In genomic region chr11:60348116-60348515, GRCh38 we compare ENCODE assay signal across 22 cellular contexts. TPM values are rescaled to one million over a fixed set of nuclear protein-coding genes. Genes with fewer than 3 reads are reported as not detected.
A peak's percentile ranks its signal among the peaks of the same experiment; 100 is the strongest.
DNase-seq lines count a peak whose midpoint lies in the region; ATAC-seq, FAIRE-seq and TF ChIP-seq lines count a peak whose summit lies in the region.
"Had no signal": no experiment of that assay in that cellular context is flagged by ENCODE, and none has a peak within 500 bp of the region (broad histone marks: within the 10 kb centered on the region; RNA-seq: fewer than 3 reads in every experiment).

No MANE protein-coding gene starts in this region.

- H2BK12ac ChIP-seq in H1 (ENCODE audit: low read depth, low read length): no peak overlapping the region

- no peak overlapping the region for H4K91ac ChIP-seq in H1 (replicated peaks; ENCODE audit: insufficient read length, low read length)

- H3K4me1 ChIP-seq in OCI-LY3 (ENCODE audit: low read length): peaks cover 32% of the 10 kb centered on the region
- no peaks in the 10 kb centered on the region for H3K4me1 ChIP-seq in H1 (replicated peaks in 1 of 4; ENCODE audit: control insufficient read depth in 3 of 4, insufficient read depth in 4 of 4, low read length in 3 of 4)
- H3K4me1 ChIP-seq in mucosa of descending colon (ENCODE audit: low read depth): no peaks in the 10 kb centered on the region
- H3K4me1 ChIP-seq: heart right ventricle, upper lobe of right lung had no signal

- H3K36me3 ChIP-seq in OCI-LY3 (replicated peaks; ENCODE audit: low read depth, low read length) (peaks cover 2% of the 10 kb centered on the region), H1 (ENCODE audit: control insufficient read depth in 2 of 4, insufficient read depth in 4 of 4, low read length in 3 of 4) (no peaks in the 10 kb centered on the region), mucosa of descending colon (ENCODE audit: low read depth) (no peaks in the 10 kb centered on the region)
- H3K36me3 ChIP-seq: heart right ventricle, neutrophil, spleen, upper lobe of right lung had no signal

- H4K8ac ChIP-seq in H1 (ENCODE audit: extremely low read depth, insufficient read depth, low read length): no peak overlapping the region

- H3K9me3 ChIP-seq in OCI-LY3 (ENCODE audit: insufficient read depth, low read length) (no peaks in the 10 kb centered on the region), H1 (ENCODE audit: insufficient read depth in 2 of 2, low read depth in 1 of 2, low read length in 1 of 2) (no peaks in the 10 kb centered on the region), mucosa of descending colon (no peaks in the 10 kb centered on the region)
- H3K9me3 ChIP-seq: neutrophil, spleen, upper lobe of right lung had no signal

- no peaks in the 10 kb centered on the region for H3K79me2 ChIP-seq in OCI-LY3 (ENCODE audit: low read length)
- H3K79me2 ChIP-seq in H1 (ENCODE audit: control insufficient read depth in 1 of 2, insufficient read depth in 2 of 2, low read length in 2 of 2): no peaks in the 10 kb centered on the region

- H3K18ac ChIP-seq in H1 (ENCODE audit: extremely low read depth, low read length): no peak overlapping the region

- CTCF ChIA-PET in H1 (lab: Charles Lee; ENCODE audit: partially characterized antibody): interaction anchor here (0.6 to 8.4 kb wide), 16 partner anchors 20 to 415 kb away, joined by 3 to 115 read pairs (median 4); partner anchors contain the start of gene MS4A15

- no peak for TF ChIP-seq EP300 in H1 (IDR thresholded peaks at IDR 0.05; ENCODE audit: borderline replicate concordance in 1 of 2, low read depth in 2 of 2, low read length in 2 of 2)

- no peak overlapping the region for H4K5ac ChIP-seq in H1 (ENCODE audit: insufficient read length, low read depth, low read length)

- peak overlapping the region; percentile 38; the same call in 1 of the 2 replicates for H3K4me3 ChIP-seq in OCI-LY3 (ENCODE audit: low read length)
- no peak overlapping the region for H3K4me3 ChIP-seq in H1 (ENCODE audit: extremely low read depth in 1 of 4, insufficient read depth in 2 of 4, low read depth in 3 of 4, low read length in 4 of 4)
- no peak overlapping the region for H3K4me3 ChIP-seq in mucosa of descending colon
- no peak overlapping the region for H3K4me3 ChIP-seq in lower leg skin (ENCODE audit: low read depth, poor library complexity, severe bottlenecking)
- H3K4me3 ChIP-seq: heart right ventricle, spleen, upper lobe of right lung had no signal

- no peaks in the 10 kb centered on the region for H4K20me1 ChIP-seq in OCI-LY3 (ENCODE audit: insufficient read depth, low read length)
- no peaks in the 10 kb centered on the region for H4K20me1 ChIP-seq in H1 (replicated peaks in 1 of 2; ENCODE audit: control insufficient read depth in 1 of 2, insufficient read depth in 2 of 2, low read length in 2 of 2)

- intact Hi-C loops in mucosa of descending colon (cut with DNase I, micrococcal nuclease) (no loop called here), lower leg skin (cut with DNase I; ENCODE audit: low total_unique reads) (loop anchor here (1.0 kb wide), 1 partner anchor 47 kb away; no protein-coding TSS in a partner anchor)

- POLR2A ChIA-PET in H1 (lab: Charles Lee; ENCODE audit: partially characterized antibody): no interaction called here

- H3K27ac ChIP-seq in OCI-LY3 (ENCODE audit: low read length): no peak overlapping the region
- no peak overlapping the region for H3K27ac ChIP-seq in H1 (ENCODE audit: low read depth, low read length)
- H3K27ac ChIP-seq: heart right ventricle, neutrophil, upper lobe of right lung had no signal

- H3K27me3 ChIP-seq in OCI-LY3 (ENCODE audit: low read depth, low read length): no peaks in the 10 kb centered on the region; the same call in 1 of the 2 replicates
- H3K27me3 ChIP-seq in H1 (replicated peaks in 1 of 4; ENCODE audit: control insufficient read depth in 3 of 4, extremely low read depth in 1 of 4, insufficient read depth in 3 of 4, low read length in 3 of 4): no peaks in the 10 kb centered on the region
- H3K27me3 ChIP-seq: neutrophil, spleen, upper lobe of right lung had no signal

- no peaks in the 10 kb centered on the region for H3K23me2 ChIP-seq in H1 (ENCODE audit: low read depth, low read length)

- no peak overlapping the region for H2BK120ac ChIP-seq in H1 (replicated peaks; ENCODE audit: low read depth, low read length)

- H2AK5ac ChIP-seq in H1 (ENCODE audit: low read depth, low read length): no peak overlapping the region

- no peak overlapping the region for H2BK20ac ChIP-seq in H1 (ENCODE audit: low read length)

- no peak overlapping the region for H2BK15ac ChIP-seq in H1 (ENCODE audit: low read length)

- H3K9ac ChIP-seq in OCI-LY3 (ENCODE audit: low read length): 0 out of 2 replicates have a peak overlapping the region, but pooled peaks have one; percentile 1
- no peak overlapping the region for H3K9ac ChIP-seq in H1 (replicated peaks in 1 of 4; ENCODE audit: extremely low read depth in 1 of 4, low read depth in 3 of 4, low read length in 3 of 4)

- peak; percentile 48 for TF ChIP-seq CTCF in GM12873 (IDR thresholded peaks at IDR 0.05; ENCODE audit: insufficient read depth, low read depth, low read length, missing control alignments)
- peak; percentile 78 for TF ChIP-seq CTCF in OCI-LY3 (IDR thresholded peaks at IDR 0.05; ENCODE audit: low read depth, low read length)
- peak in 2 of 3 experiments; percentile 71; a peak in 3 of 4 replicates for TF ChIP-seq CTCF in H1 (IDR thresholded peaks at IDR 0.05; ENCODE audit: control extremely low read depth in 1 of 3, insufficient read depth in 1 of 3, low read depth in 1 of 3, low read length in 3 of 3)
- no peak for TF ChIP-seq CTCF in mucosa of descending colon (IDR thresholded peaks at IDR 0.05)
- no peak for TF ChIP-seq CTCF in lower leg skin (IDR thresholded peaks at IDR 0.05)

- H3K14ac ChIP-seq in H1 (ENCODE audit: insufficient read length): no peak overlapping the region

- H3K4ac ChIP-seq in H1 (replicated peaks; ENCODE audit: insufficient read length, low read depth, low read length): no peak overlapping the region

- no peak for TF ChIP-seq POLR2A in H1 (IDR thresholded peaks at IDR 0.05; ENCODE audit: control extremely low read depth in 1 of 2, low read depth in 2 of 2, low read length in 2 of 2)
- no peak for TF ChIP-seq POLR2A in lower leg skin (IDR thresholded peaks at IDR 0.05)

- no peak overlapping the region for H2AFZ ChIP-seq in OCI-LY3 (ENCODE audit: low read depth, low read length)
- H2AFZ ChIP-seq in H1 (ENCODE audit: low read length): no peak overlapping the region

- no peak overlapping the region for H2BK5ac ChIP-seq in H1 (ENCODE audit: low read depth, low read length)

- DNase-seq in Daoy (ENCODE audit: low read depth) (peak; percentile 8), H1 (ENCODE audit: low read depth in 1 of 2, low spot score in 2 of 2) (no peak), mucosa of descending colon (no peak), NCI-H1048 (lab: John Stamatoyannopoulos, UW) (no peak), lower leg skin (ENCODE audit: low spot score in 2 of 2) (no peak)
- no peak for DNase-seq in activated CD4-positive, CD25-positive, alpha-beta regulatory T cell (lab: John Stamatoyannopoulos, UW)
- DNase-seq: activated CD4-positive, alpha-beta T cell treated with anti-CD3 and anti-CD28 coated beads, Interleukin-2, amount 50 U/mL, for 48 hours; activated effector memory CD4-positive, alpha-beta T cell treated with anti-CD3 and anti-CD28 coated beads, Interleukin-2, amount 50 U/mL, for 16 hours; CD8-positive, alpha-beta T cell; heart right ventricle; NCI-H187 treated with DMSO at 0.1 percent for 48 hours; retina; Right ventricle myocardium superior; spleen; stimulated activated CD8-positive, alpha-beta memory T cell treated with anti-CD3 and anti-CD28 coated beads, Interleukin-4, amount 100 ng/mL, for 48 hours; T-cell; upper lobe of right lung had no signal

- 67% methylated on average over 2 of the region's 2 CpGs; no CpG with 5 or more reads in 1 of the 2 experiments for WGBS in H1 (ENCODE audit: extremely low coverage in 1 of 2, insufficient coverage in 1 of 2, insufficient read length in 1 of 2, insufficient replicate concordance in 2 of 2, low coverage in 1 of 2, low lambda C conversion rate in 2 of 2, missing lambda C conversion rate in 1 of 2), 2 experiments
- 64 to 69% methylated on average over 2 of the region's 2 CpGs for WGBS in lower leg skin, 2 donors

- H3K23ac ChIP-seq in H1 (ENCODE audit: insufficient read length): no peak overlapping the region

- TF ChIP-seq RAD21 in H1 (IDR thresholded peaks at IDR 0.05 in 1 of 2, conservative IDR thresholded peaks at IDR 0.05 in 1 of 2; ENCODE audit: low read depth in 2 of 2, low read length in 2 of 2): peak; percentile 91 to 92

- no peak for FAIRE-seq in H1 (lab: Jason Lieb, UNC)
- FAIRE-seq: colon had no signal

- H3K4me2 ChIP-seq in OCI-LY3 (ENCODE audit: low read length) (peak overlapping the region; percentile 72), H1 (ENCODE audit: insufficient read depth in 1 of 2, low read depth in 2 of 2, low read length in 2 of 2) (no peak overlapping the region)

- H3K79me1 ChIP-seq in H1 (ENCODE audit: low read depth, low read length): no peaks in the 10 kb centered on the region

- ATAC-seq in mucosa of descending colon: no peak
- ATAC-seq: CD8-positive, alpha-beta T cell; heart right ventricle; T-cell; upper lobe of right lung had no signal

- no peak overlapping the region for H3K56ac ChIP-seq in H1 (replicated peaks; ENCODE audit: insufficient read length, low read depth, low read length)

RNA-seq across cellular contexts. Expression of gene MS4A6E, which starts 21.1 kb away (rescaled TPM):
- total RNA-seq in Daoy (2014; rRNA removed; shearing (Covaris generic)): not detected in 2 replicates
- total RNA-seq in H1 (2021; fragmentation: NEBNext Ultra II Directional; extraction: Animal tissue kit (Norgen Biotek cat#: 25700)): not detected in 2 replicates
- not detected in 2 replicates for polyA plus RNA-seq in H1 (2011; rRNA removed)
- polyA plus RNA-seq in H1 (2011; cell fraction: cytosol; rRNA removed): not detected
- not detected for polyA plus RNA-seq in H1 (2011; cell fraction: nucleus; rRNA removed)
- not detected in 4 replicates for polyA plus RNA-seq in H1 (2012, experiment 1 of 2)
- not detected for polyA plus RNA-seq in H1 (2012, experiment 2 of 2)
- not detected for polyA plus RNA-seq in H1 (2013, experiment 1 of 2)
- not detected for polyA plus RNA-seq in H1 (2013, experiment 2 of 2)
- polyA minus RNA-seq in H1 (2011; rRNA and poly(A)+ RNA removed): not detected in 2 replicates
- not detected for polyA minus RNA-seq in H1 (2011; cell fraction: cytosol; rRNA and poly(A)+ RNA removed)
- not detected for polyA minus RNA-seq in H1 (2011; cell fraction: nucleus; rRNA and poly(A)+ RNA removed)
- total RNA-seq in mucosa of descending colon: not detected
- total RNA-seq in lower leg skin: not detected
- total RNA-seq: CD8-positive, alpha-beta T cell; H4; Right ventricle myocardium superior; T-cell; upper lobe of right lung had no signal

RNA-seq across cellular contexts. Expression of gene MS4A7, which starts 30.2 kb away (rescaled TPM):
- total RNA-seq in Daoy (2014; rRNA removed; shearing (Covaris generic)): not detected in 2 replicates
- total RNA-seq in H1 (2021; fragmentation: NEBNext Ultra II Directional; extraction: Animal tissue kit (Norgen Biotek cat#: 25700)): not detected in 2 replicates
- 0.05 TPM in 1 of 2 replicates, not detected in the other for polyA plus RNA-seq in H1 (2011; rRNA removed)
- polyA plus RNA-seq in H1 (2011; cell fraction: cytosol; rRNA removed): not detected
- not detected for polyA plus RNA-seq in H1 (2011; cell fraction: nucleus; rRNA removed)
- polyA plus RNA-seq in H1 (2012, experiment 1 of 2): not detected in 4 replicates
- polyA plus RNA-seq in H1 (2012, experiment 2 of 2): not detected
- polyA plus RNA-seq in H1 (2013, experiment 1 of 2): 0.08 TPM
- polyA plus RNA-seq in H1 (2013, experiment 2 of 2): not detected
- polyA minus RNA-seq in H1 (2011; rRNA and poly(A)+ RNA removed): not detected in 2 replicates
- polyA minus RNA-seq in H1 (2011; cell fraction: cytosol; rRNA and poly(A)+ RNA removed): not detected
- not detected for polyA minus RNA-seq in H1 (2011; cell fraction: nucleus; rRNA and poly(A)+ RNA removed)
- total RNA-seq in mucosa of descending colon: 10 to 100 TPM in 2 of 3 donors, 1 to 10 TPM in 1; 9.3 to 28.6 (median 28.1) TPM
- total RNA-seq in lower leg skin: 1 to 10 TPM; 2.4 to 5.7 (median 2.8) TPM
- total RNA-seq: CD8-positive, alpha-beta T cell; H4 had no signal

RNA-seq across cellular contexts. Expression of gene MS4A14, which starts 48.1 kb away (rescaled TPM):
- total RNA-seq in Daoy (2014; rRNA removed; shearing (Covaris generic)): not detected in 2 replicates
- total RNA-seq in H1 (2021; fragmentation: NEBNext Ultra II Directional; extraction: Animal tissue kit (Norgen Biotek cat#: 25700)): not detected in 2 replicates
- polyA plus RNA-seq in H1 (2011; rRNA removed): not detected in 2 replicates
- not detected for polyA plus RNA-seq in H1 (2011; cell fraction: cytosol; rRNA removed)
- polyA plus RNA-seq in H1 (2011; cell fraction: nucleus; rRNA removed): not detected
- polyA plus RNA-seq in H1 (2012, experiment 1 of 2): not detected in 4 replicates
- polyA plus RNA-seq in H1 (2012, experiment 2 of 2): not detected
- polyA plus RNA-seq in H1 (2013, experiment 1 of 2): not detected
- 0.02 TPM for polyA plus RNA-seq in H1 (2013, experiment 2 of 2)
- not detected in 2 replicates for polyA minus RNA-seq in H1 (2011; rRNA and poly(A)+ RNA removed)
- polyA minus RNA-seq in H1 (2011; cell fraction: cytosol; rRNA and poly(A)+ RNA removed): not detected
- polyA minus RNA-seq in H1 (2011; cell fraction: nucleus; rRNA and poly(A)+ RNA removed): not detected
- total RNA-seq in mucosa of descending colon: 1 to 10 TPM in 1 of 3 donors, under 1 TPM in 2; 0.41 to 1.1 (median 0.98) TPM
- 1 to 10 TPM in 1 of 4 donors, under 1 TPM in 2, not detected in 1; 0.10 to 1.2 (median 0.38) TPM for total RNA-seq in lower leg skin
- total RNA-seq: CD8-positive, alpha-beta T cell; H4 had no signal

Comparison
In these comparisons a context has a peak if more than half of its experiments do, and no peak if none do; other contexts are left out.
1. CTCF ChIP-seq: peak in GM12873 (single experiment), OCI-LY3 (single experiment) and H1 (2 of 3); none in mucosa of descending colon (single experiment) and lower leg skin (0 of 3).